16 cellular contexts compared by ENCODE assay signal in genomic region chr1:7376676-7377075, GRCh38.
DNase-seq lines count a peak whose midpoint lies in the region; FAIRE-seq and TF ChIP-seq lines count a peak whose summit lies in the region.
"Had no signal": no experiment of that assay in that cellular context is flagged by ENCODE, and none has a peak within 500 bp of the region (broad histone marks: within the 10 kb centered on the region; RNA-seq: fewer than 3 reads in every experiment).

No MANE protein-coding gene starts in this region.

- H2BK15ac ChIP-seq in H1 (ENCODE audit: low read length) (0 out of 2 replicates have a peak overlapping the region, but pooled peaks have one; percentile 1), mesenchymal stem cell (ENCODE audit: low read depth, poor library complexity, severe bottlenecking) (peak overlapping the region; percentile 30)

- H3K18ac ChIP-seq in H1 (ENCODE audit: extremely low read depth, low read length), result no peak overlapping the region
- no peak overlapping the region for H3K18ac ChIP-seq in mesenchymal stem cell (ENCODE audit: low read depth in 1 of 2, low read length in 2 of 2)

- CTCF ChIA-PET in H1 (lab: Charles Lee; ENCODE audit: partially characterized antibody), result interaction anchor here (1.7 kb wide), 1 partner anchor 10 kb away, joined by 5 read pairs; no protein-coding TSS in a partner anchor

- 0 out of 2 replicates have a peak overlapping the region, but pooled peaks have one; percentile 70 for H2AK5ac ChIP-seq in H1 (ENCODE audit: low read depth, low read length)
- no peak overlapping the region for H2AK5ac ChIP-seq in mesenchymal stem cell (ENCODE audit: low read length, severe bottlenecking)

- H2BK20ac ChIP-seq in H1 (ENCODE audit: low read length), result no peak overlapping the region

- H2BK120ac ChIP-seq in H1 (replicated peaks; ENCODE audit: low read depth, low read length), result no peak overlapping the region
- no peak overlapping the region for H2BK120ac ChIP-seq in mesenchymal stem cell (ENCODE audit: low read depth, low read length)

- H3K27ac ChIP-seq in colonic mucosa (no peak overlapping the region), H1 (ENCODE audit: low read depth, low read length) (no peak overlapping the region), mesenchymal stem cell (ENCODE audit: low read length, poor library complexity, severe bottlenecking) (no peak overlapping the region)

- H3K4me3 ChIP-seq in colonic mucosa (no peak overlapping the region), H1 (ENCODE audit: extremely low read depth in 1 of 4, insufficient read depth in 2 of 4, low read depth in 3 of 4, low read length in 4 of 4) (no peak overlapping the region), mesenchymal stem cell (ENCODE audit: insufficient read depth in 1 of 2, low read depth in 1 of 2, low read length in 2 of 2) (no peak overlapping the region)
- H3K4me3 ChIP-seq: A549 had no signal

- peak; percentile 5 for DNase-seq in colonic mucosa
- no peak for DNase-seq in H1 (ENCODE audit: low read depth in 1 of 2, low spot score in 2 of 2)
- no peak for DNase-seq in mesenchymal stem cell
- DNase-seq in ureter (ENCODE audit: low spot score), result peak; percentile 7
- no peak for DNase-seq in epidermal melanocyte (ENCODE audit: insufficient read length, low spot score)
- no peak for DNase-seq in NCI-H2196 treated with DMSO at 0.1 percent for 48 hours (lab: John Stamatoyannopoulos, UW; ENCODE audit: unreplicated experiment)
- no peak for DNase-seq in Ammon's horn (ENCODE audit: low spot score)
- DNase-seq: COR-L47, DND-41, GDM1, HCEC 1CT, HFFc6 had no signal

- H3K9ac ChIP-seq in colonic mucosa (ENCODE audit: low read depth in 2 of 2, low read length in 2 of 2), result no peak overlapping the region
- no peak overlapping the region for H3K9ac ChIP-seq in H1 (replicated peaks in 1 of 4; ENCODE audit: extremely low read depth in 1 of 4, low read depth in 3 of 4, low read length in 3 of 4)
- no peak overlapping the region for H3K9ac ChIP-seq in mesenchymal stem cell (ENCODE audit: low read length)

- H3K56ac ChIP-seq in H1 (replicated peaks; ENCODE audit: insufficient read length, low read depth, low read length), result no peak overlapping the region

- no peak overlapping the region for H4K8ac ChIP-seq in H1 (ENCODE audit: extremely low read depth, insufficient read depth, low read length)
- no peak overlapping the region for H4K8ac ChIP-seq in mesenchymal stem cell (ENCODE audit: low read length)

- H3K4me1 ChIP-seq in colonic mucosa (no peaks in the 10 kb centered on the region), H1 (replicated peaks in 1 of 4; ENCODE audit: control insufficient read depth in 3 of 4, insufficient read depth in 4 of 4, low read length in 3 of 4) (peaks cover 4 to 26% (median 12%) of the 10 kb centered on the region in 4 experiments; a peak in 6 of 7 replicates), mesenchymal stem cell (ENCODE audit: control insufficient read depth, insufficient read depth, low read depth, low read length) (peaks cover 7% of the 10 kb centered on the region)
- H3K4me1 ChIP-seq: A549 had no signal

- intact Hi-C loops in colonic mucosa (cut with DNase I), result no loop called here

- no peaks in the 10 kb centered on the region for H3K9me3 ChIP-seq in colonic mucosa
- no peaks in the 10 kb centered on the region for H3K9me3 ChIP-seq in H1 (ENCODE audit: insufficient read depth in 2 of 2, low read depth in 1 of 2, low read length in 1 of 2)
- no peaks in the 10 kb centered on the region for H3K9me3 ChIP-seq in mesenchymal stem cell (ENCODE audit: control insufficient read depth, low read length)
- H3K9me3 ChIP-seq: A549 had no signal

- H3K79me2 ChIP-seq in H1 (ENCODE audit: control insufficient read depth in 1 of 2, insufficient read depth in 2 of 2, low read length in 2 of 2), result no peaks in the 10 kb centered on the region

- H3K14ac ChIP-seq in H1 (ENCODE audit: insufficient read length) (no peak overlapping the region), mesenchymal stem cell (ENCODE audit: low read length in 2 of 2) (no peak overlapping the region)

- no peak overlapping the region for H3K4me2 ChIP-seq in H1 (ENCODE audit: insufficient read depth in 1 of 2, low read depth in 2 of 2, low read length in 2 of 2)
- no peak overlapping the region for H3K4me2 ChIP-seq in mesenchymal stem cell (ENCODE audit: low read length, poor library complexity, severe bottlenecking)
- H3K4me2 ChIP-seq: A549 had no signal

- H4K91ac ChIP-seq in H1 (replicated peaks; ENCODE audit: insufficient read length, low read length), result no peak overlapping the region
- H4K91ac ChIP-seq in mesenchymal stem cell (ENCODE audit: low read length), result no peak overlapping the region

- H2BK12ac ChIP-seq in H1 (ENCODE audit: low read depth, low read length), result no peak overlapping the region
- no peak overlapping the region for H2BK12ac ChIP-seq in mesenchymal stem cell (ENCODE audit: low read length in 2 of 2)

- H2BK5ac ChIP-seq in H1 (ENCODE audit: low read depth, low read length), result no peak overlapping the region
- no peak overlapping the region for H2BK5ac ChIP-seq in mesenchymal stem cell (ENCODE audit: low read depth, low read length, poor library complexity, severe bottlenecking)

- H3K23me2 ChIP-seq in H1 (ENCODE audit: low read depth, low read length), result no peaks in the 10 kb centered on the region

- no peak overlapping the region for H3K23ac ChIP-seq in H1 (ENCODE audit: insufficient read length)
- no peak overlapping the region for H3K23ac ChIP-seq in mesenchymal stem cell (ENCODE audit: low read length in 2 of 2)

- POLR2A ChIA-PET in H1 (lab: Charles Lee; ENCODE audit: partially characterized antibody), result no interaction called here

- H2AFZ ChIP-seq in H1 (ENCODE audit: low read length), result no peak overlapping the region
- H2AFZ ChIP-seq in mesenchymal stem cell (ENCODE audit: low read depth, low read length), result no peak overlapping the region

- TF ChIP-seq CTCF in colonic mucosa (IDR thresholded peaks at IDR 0.05) (no peak), H1 (IDR thresholded peaks at IDR 0.05; ENCODE audit: control extremely low read depth in 1 of 3, insufficient read depth in 1 of 3, low read depth in 1 of 3, low read length in 3 of 3) (no peak)

- WGBS in H1 (ENCODE audit: extremely low coverage in 1 of 2, insufficient coverage in 1 of 2, insufficient read length in 1 of 2, insufficient replicate concordance in 2 of 2, low coverage in 1 of 2, low lambda C conversion rate in 2 of 2, missing lambda C conversion rate in 1 of 2), 2 experiments, result 88% methylated on average over 4 of the region's 4 CpGs; no CpG with 5 or more reads in 1 of the 2 experiments
- WGBS in mesenchymal stem cell, result 95% methylated on average over 4 of the region's 4 CpGs

- no peak for FAIRE-seq in H1 (lab: Jason Lieb, UNC)
- FAIRE-seq: A549, GM19239, HepG2, HTR-8/SVneo had no signal

- H4K20me1 ChIP-seq in H1 (replicated peaks in 1 of 2; ENCODE audit: control insufficient read depth in 1 of 2, insufficient read depth in 2 of 2, low read length in 2 of 2), result no peaks in the 10 kb centered on the region

- no peak for TF ChIP-seq RAD21 in H1 (IDR thresholded peaks at IDR 0.05 in 1 of 2, conservative IDR thresholded peaks at IDR 0.05 in 1 of 2; ENCODE audit: low read depth in 2 of 2, low read length in 2 of 2)

- no peaks in the 10 kb centered on the region for H3K79me1 ChIP-seq in H1 (ENCODE audit: low read depth, low read length)
- H3K79me1 ChIP-seq in mesenchymal stem cell (replicated peaks; ENCODE audit: low read length, poor library complexity, severe bottlenecking), result no peaks in the 10 kb centered on the region

- no peaks in the 10 kb centered on the region for H3K27me3 ChIP-seq in colonic mucosa
- H3K27me3 ChIP-seq in H1 (replicated peaks in 1 of 4; ENCODE audit: control insufficient read depth in 3 of 4, extremely low read depth in 1 of 4, insufficient read depth in 3 of 4, low read length in 3 of 4), result no peaks in the 10 kb centered on the region
- H3K27me3 ChIP-seq in mesenchymal stem cell (ENCODE audit: control insufficient read depth in 1 of 2, insufficient read depth in 1 of 2, low read length in 2 of 2), result peaks cover 0 to 19% of the 10 kb centered on the region in 2 experiments

- no peak for TF ChIP-seq EP300 in H1 (IDR thresholded peaks at IDR 0.05; ENCODE audit: borderline replicate concordance in 1 of 2, low read depth in 2 of 2, low read length in 2 of 2)

- H4K5ac ChIP-seq in H1 (ENCODE audit: insufficient read length, low read depth, low read length), result no peak overlapping the region

- H3K36me3 ChIP-seq in colonic mucosa (no peaks in the 10 kb centered on the region), H1 (ENCODE audit: control insufficient read depth in 2 of 4, insufficient read depth in 4 of 4, low read length in 3 of 4) (no peaks in the 10 kb centered on the region), mesenchymal stem cell (ENCODE audit: control insufficient read depth in 1 of 2, insufficient read depth in 2 of 2, low read depth in 1 of 2, low read length in 2 of 2) (no peaks in the 10 kb centered on the region)

- TF ChIP-seq POLR2A in H1 (IDR thresholded peaks at IDR 0.05; ENCODE audit: control extremely low read depth in 1 of 2, low read depth in 2 of 2, low read length in 2 of 2), result no peak

- H3K4ac ChIP-seq in H1 (replicated peaks; ENCODE audit: insufficient read length, low read depth, low read length) (no peak overlapping the region), mesenchymal stem cell (ENCODE audit: low read depth in 1 of 2, low read length in 2 of 2) (no peak overlapping the region)

TF ChIP-seq in H1, 55 proteins besides CTCF, POLR2A, EP300 and RAD21:
- TF ChIP-seq ATF3 (IDR thresholded peaks at IDR 0.05; ENCODE audit: insufficient read depth, low read depth, low read length) (no peak), TEAD4 (IDR thresholded peaks at IDR 0.05; ENCODE audit: low read depth, low read length) (no peak), CHD2 (IDR thresholded peaks at IDR 0.05; ENCODE audit: low read length) (no peak), BCL11A (IDR thresholded peaks at IDR 0.05; ENCODE audit: low read depth in 2 of 2, low read length in 2 of 2) (no peak), CBX5 (IDR thresholded peaks at IDR 0.05; ENCODE audit: low read depth, low read length) (no peak), KDM1A (IDR thresholded peaks at IDR 0.05; ENCODE audit: borderline replicate concordance, low read length) (no peak), RNF2 (IDR thresholded peaks at IDR 0.05; ENCODE audit: borderline replicate concordance, low read depth, low read length, missing control alignments, poor library complexity, severe bottlenecking) (no peak), SUZ12 (IDR thresholded peaks at IDR 0.05; ENCODE audit: low read length) (no peak), NRF1 (IDR thresholded peaks at IDR 0.05; ENCODE audit: low read depth, low read length) (no peak), FOSL1 (IDR thresholded peaks at IDR 0.05; ENCODE audit: insufficient read depth, low read depth, low read length) (no peak), CTBP2 (IDR thresholded peaks at IDR 0.05; ENCODE audit: borderline replicate concordance, insufficient read depth, insufficient read length, low read length) (no peak)
TF ChIP-seq in H1: peak in this region for 0.

Comparison
In these comparisons a context has a peak if more than half of its experiments do, and no peak if none do; other contexts are left out.
1. DNase-seq: peak in colonic mucosa (single experiment) and ureter (single experiment); none in H1 (0 of 2), mesenchymal stem cell (single experiment), epidermal melanocyte (single experiment), NCI-H2196 treated with DMSO at 0.1 percent for 48 hours (single experiment) and Ammon's horn (single experiment).